In genomic region chr6:159999240-159999671, GRCh38 we compare ENCODE assay signal across 21 cellular contexts. TPM values are rescaled to one million over a fixed set of nuclear protein-coding genes. Genes with fewer than 3 reads are reported as not detected.
DNase-seq lines count a peak whose midpoint lies in the region; ATAC-seq, FAIRE-seq and TF ChIP-seq lines count a peak whose summit lies in the region.
"Had no signal": no experiment of that assay in that cellular context is flagged by ENCODE, and none has a peak within 500 bp of the region (broad histone marks: within the 10 kb centered on the region; RNA-seq: fewer than 3 reads in every experiment).

No MANE protein-coding gene starts in this region.

- CTCF ChIA-PET in activated CD8-positive, alpha-beta T cell treated with anti-CD3 and anti-CD28 coated beads for 36 hours (lab: Charles Lee) = interaction anchor here (0.7 to 1.2 kb wide), 2 partner anchors 18 to 24 kb away, joined by 3 read pairs; no protein-coding TSS in a partner anchor

- H3K4me1 ChIP-seq in left lung (peaks cover 0 to 23% of the 10 kb centered on the region in 2 donors), small intestine (ENCODE audit: control insufficient read depth in 2 of 2, insufficient read depth in 1 of 2, low read depth in 1 of 2, low read length in 1 of 2) (no peaks in the 10 kb centered on the region)
- H3K4me1 ChIP-seq: HAP-1, neural progenitor cell, SJCRH30, testis had no signal

- DNase-seq in activated naive CD4-positive, alpha-beta T cell treated with anti-CD3 and anti-CD28 coated beads, Interleukin-2, amount 50 U/mL, for 16 hours = no peak
- DNase-seq in activated CD8-positive, alpha-beta T cell treated with anti-CD3 and anti-CD28 coated beads for 36 hours = no peak
- DNase-seq in iris pigment epithelial cell (ENCODE audit: low read depth) (peak; percentile 37), left lung (no peak), small intestine (no peak)
- DNase-seq: amniotic stem cell, foreskin fibroblast, hippocampal formation, NCI-H1694 treated with DMSO at 0.1 percent for 48 hours, NCI-H226, NCI-H82, PC-9, SJCRH30, spleen, T1000, testis had no signal

- WGBS in small intestine, 3 donors = 86 to 88% (median 88%) methylated on average over 6 of the region's 6 CpGs

- POLR2A ChIA-PET in activated CD8-positive, alpha-beta T cell treated with anti-CD3 and anti-CD28 coated beads for 36 hours (lab: Charles Lee) = interaction anchor here (0.9 to 1.1 kb wide), 3 partner anchors 18 to 43 kb away, joined by 3 to 6 read pairs (median 3); no protein-coding TSS in a partner anchor

- peak; percentile 70 for ATAC-seq in activated CD8-positive, alpha-beta T cell treated with anti-CD3 and anti-CD28 coated beads for 36 hours
- ATAC-seq in HG02981 (IDR thresholded peaks at IDR 0.05; ENCODE audit: unreplicated experiment) = no peak
- ATAC-seq in left lung = no peak

- intact Hi-C loops in activated CD8-positive, alpha-beta T cell treated with anti-CD3 and anti-CD28 coated beads for 36 hours (cut with micrococcal nuclease) = no loop called here
- intact Hi-C loops in left lung (cut with DNase I) = no loop called here

- H3K27me3 ChIP-seq in left lung (no peaks in the 10 kb centered on the region), small intestine (ENCODE audit: control insufficient read depth in 2 of 2, insufficient read depth in 2 of 2, low read length in 2 of 2) (no peaks in the 10 kb centered on the region)
- H3K27me3 ChIP-seq: neural progenitor cell, SJCRH30, spleen, testis had no signal

- TF ChIP-seq CTCF in activated CD8-positive, alpha-beta T cell treated with anti-CD3 and anti-CD28 coated beads for 36 hours (IDR thresholded peaks at IDR 0.05) = no peak
- TF ChIP-seq CTCF in left lung (IDR thresholded peaks at IDR 0.05) = no peak

- no peak for FAIRE-seq in small intestine (lab: Jason Lieb, UNC)

- H3K9me3 Mint-ChIP-seq in activated naive CD4-positive, alpha-beta T cell treated with anti-CD3 and anti-CD28 coated beads, Interleukin-2, amount 50 U/mL, for 24 hours = peaks cover 11% of the 10 kb centered on the region
- H3K9me3 Mint-ChIP-seq in activated CD8-positive, alpha-beta T cell treated with anti-CD3 and anti-CD28 coated beads for 36 hours = peaks cover 12% of the 10 kb centered on the region

- peak overlapping the region; percentile 65 for H3K4me3 Mint-ChIP-seq in activated naive CD4-positive, alpha-beta T cell treated with anti-CD3 and anti-CD28 coated beads, Interleukin-2, amount 50 U/mL, for 24 hours
- no peak overlapping the region for H3K4me3 Mint-ChIP-seq in activated CD8-positive, alpha-beta T cell treated with anti-CD3 and anti-CD28 coated beads for 36 hours
- H3K4me3 Mint-ChIP-seq: dendritic cell treated with granulocyte-macrophage colony-stimulating factor and Interleukin-4, amounts not matched to agents 40 ng/mL and 50 ng/mL, for 4 days; neural progenitor cell had no signal

- H3K27me3 Mint-ChIP-seq in activated naive CD4-positive, alpha-beta T cell treated with anti-CD3 and anti-CD28 coated beads, Interleukin-2, amount 50 U/mL, for 24 hours = no peaks in the 10 kb centered on the region
- no peaks in the 10 kb centered on the region for H3K27me3 Mint-ChIP-seq in activated CD8-positive, alpha-beta T cell treated with anti-CD3 and anti-CD28 coated beads for 36 hours

- H3K4me3 ChIP-seq in left lung = no peak overlapping the region
- no peak overlapping the region for H3K4me3 ChIP-seq in small intestine (ENCODE audit: low read depth in 1 of 2, low read length in 2 of 2)
- H3K4me3 ChIP-seq: HAP-1, neural progenitor cell, PC-9, SJCRH30, spleen, testis had no signal

- H3K4me1 Mint-ChIP-seq in activated naive CD4-positive, alpha-beta T cell treated with anti-CD3 and anti-CD28 coated beads, Interleukin-2, amount 50 U/mL, for 24 hours = peaks cover 76% of the 10 kb centered on the region
- H3K4me1 Mint-ChIP-seq in activated CD8-positive, alpha-beta T cell treated with anti-CD3 and anti-CD28 coated beads for 36 hours (ENCODE audit: low read depth) = peaks cover 69% of the 10 kb centered on the region
- H3K4me1 Mint-ChIP-seq: neural progenitor cell had no signal

- peaks cover 46% of the 10 kb centered on the region for H3K36me3 Mint-ChIP-seq in activated naive CD4-positive, alpha-beta T cell treated with anti-CD3 and anti-CD28 coated beads, Interleukin-2, amount 50 U/mL, for 24 hours
- H3K36me3 Mint-ChIP-seq in activated CD8-positive, alpha-beta T cell treated with anti-CD3 and anti-CD28 coated beads for 36 hours (ENCODE audit: low read depth) = peaks cover 65% of the 10 kb centered on the region

- H3K27ac Mint-ChIP-seq in activated naive CD4-positive, alpha-beta T cell treated with anti-CD3 and anti-CD28 coated beads, Interleukin-2, amount 50 U/mL, for 24 hours = no peak overlapping the region
- peak overlapping the region; percentile 65 for H3K27ac Mint-ChIP-seq in activated CD8-positive, alpha-beta T cell treated with anti-CD3 and anti-CD28 coated beads for 36 hours
- H3K27ac Mint-ChIP-seq: dendritic cell treated with granulocyte-macrophage colony-stimulating factor and Interleukin-4, amounts not matched to agents 40 ng/mL and 50 ng/mL, for 4 days; neural progenitor cell had no signal

- peaks cover 0 to 14% of the 10 kb centered on the region in 2 donors for H3K36me3 ChIP-seq in left lung
- H3K36me3 ChIP-seq in small intestine (ENCODE audit: control insufficient read depth in 2 of 2, insufficient read depth in 2 of 2, low read length in 2 of 2) = no peaks in the 10 kb centered on the region
- H3K36me3 ChIP-seq: neural progenitor cell had no signal

- H3K27ac ChIP-seq in left lung = no peak overlapping the region
- no peak overlapping the region for H3K27ac ChIP-seq in small intestine (ENCODE audit: low read depth in 1 of 2, low read length in 1 of 2)
- H3K27ac ChIP-seq: neural progenitor cell, PC-9, SJCRH30, spleen, testis had no signal

- no peaks in the 10 kb centered on the region for H3K9me3 ChIP-seq in left lung
- no peaks in the 10 kb centered on the region for H3K9me3 ChIP-seq in small intestine (ENCODE audit: control insufficient read depth, low read depth)
- H3K9me3 ChIP-seq: HAP-1, testis had no signal

RNA-seq across cellular contexts. Expression of gene IGF2R, which starts 30.4 kb away (rescaled TPM):
- total RNA-seq in activated CD8-positive, alpha-beta T cell treated with anti-CD3 and anti-CD28 coated beads for 36 hours = 10 to 100 TPM; 81.7 to 82.4 TPM
- total RNA-seq in left lung = 100 to 1,000 TPM; 141 to 153 TPM
- 10 to 100 TPM in 1 of 3 donors, 1 to 10 TPM in 2; 4.9 to 23.6 (median 5.9) TPM for polyA plus RNA-seq in small intestine
